In the genomic region with DNA sequence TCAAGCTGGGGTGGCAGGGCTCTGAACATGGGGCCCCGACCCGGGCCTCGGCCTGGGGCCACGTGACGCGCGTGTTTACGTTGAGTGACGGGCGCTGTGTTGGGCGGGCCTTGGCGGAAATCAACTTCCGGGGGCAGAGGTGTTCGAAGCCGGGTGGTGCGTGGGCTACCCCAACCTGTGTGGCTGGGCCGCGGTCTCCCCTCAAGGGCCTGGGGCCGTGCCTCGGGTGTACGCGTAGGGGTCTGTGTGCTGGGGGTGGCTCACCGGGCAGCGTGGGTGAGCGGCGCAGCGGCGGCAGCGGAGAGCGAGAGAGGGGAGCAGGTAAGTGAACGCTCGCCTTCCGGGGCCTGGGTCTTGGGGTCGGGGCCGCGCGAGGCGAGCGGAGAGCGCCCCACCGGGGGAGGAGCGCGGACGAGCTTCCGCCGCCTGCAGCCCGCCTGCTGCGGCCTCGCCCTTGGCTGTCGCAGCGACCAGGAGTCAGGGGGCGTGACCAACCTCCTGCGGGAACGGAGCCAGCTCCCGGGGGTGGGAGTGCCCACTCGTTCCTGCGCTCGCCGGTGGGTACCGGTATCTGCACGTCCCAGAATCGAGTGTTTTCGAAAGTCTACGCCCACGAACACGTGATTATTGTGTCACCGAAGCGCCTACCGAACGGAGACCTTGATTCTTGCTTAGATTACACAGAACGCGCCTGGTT, we compare ENCODE assay signal across 8 cellular contexts. TPM values are rescaled to one million over a fixed set of nuclear protein-coding genes. Genes with fewer than 3 reads are reported as not detected.
A peak's percentile ranks its signal among the peaks of the same experiment; 100 is the strongest.
DNase-seq lines count a peak whose midpoint lies in the region; ATAC-seq and TF ChIP-seq lines count a peak whose summit lies in the region.

Gene CCDC91 (plus strand): TSS at position 136 of the 697 bp plus-strand sequence. CDS start 66,760 bp downstream, outside the sequence.

- DNase-seq in DMS79 (lab: John Stamatoyannopoulos, UW), result peak; percentile 64
- DNase-seq in RKO (ENCODE audit: low spot score), result peak; percentile 93
- DNase-seq in activated T-helper 1 cell treated with Interleukin-2 at 50 U/mL for 16 hours (ENCODE audit: low read depth), result peak; percentile 80
- DNase-seq in fibroblast of gingiva (ENCODE audit: low read depth), result peak; percentile 74
- DNase-seq in naive thymus-derived CD4-positive, alpha-beta T cell, result peak; percentile 83 to 95 (median 90)
- peak; percentile 85 to 96 (median 90) for DNase-seq in stimulated activated naive CD4-positive, alpha-beta T cell (lab: John Stamatoyannopoulos, UW)

- no peak for TF ChIP-seq EP300 in Ishikawa (IDR thresholded peaks at IDR 0.05; ENCODE audit: borderline replicate concordance)

- peak within 1 kb of the TSS; percentile 88 to 98 (median 96) for H3K4me3 Mint-ChIP-seq in naive thymus-derived CD4-positive, alpha-beta T cell

- H3K36me3 ChIP-seq in naive thymus-derived CD4-positive, alpha-beta T cell (ENCODE audit: control insufficient read depth in 2 of 3, insufficient read depth in 3 of 3, low read length in 3 of 3), result no peaks in the 10 kb centered on the region

- TF ChIP-seq RAD21 in Ishikawa (IDR thresholded peaks at IDR 0.05; ENCODE audit: low read depth), result no peak

- peaks cover 27 to 78% (median 68%) of the 10 kb centered on the region in 7 donors for H3K4me1 Mint-ChIP-seq in naive thymus-derived CD4-positive, alpha-beta T cell

- intact Hi-C loops in naive thymus-derived CD4-positive, alpha-beta T cell (cut with micrococcal nuclease), result loop anchor here (1.0 to 5.0 kb wide), 17 partner anchors 32 to 1357 kb away; partner anchors contain the start of genes MRPS35 (in 2 of the 2), PPFIBP1 (in 2 of the 2), ERGIC2 (in 1 of the 2) and FGFR1OP2 (in 1 of the 2)

- H3K9me3 Mint-ChIP-seq in naive thymus-derived CD4-positive, alpha-beta T cell, result peaks cover 0 to 15% (median 4%) of the 10 kb centered on the region in 11 donors

- CTCF ChIA-PET in naive thymus-derived CD4-positive, alpha-beta T cell (lab: Charles Lee), result interaction anchor here (1.6 kb wide), 1 partner anchor 58 kb away, joined by 4 read pairs; no protein-coding TSS in a partner anchor

- ATAC-seq in GM21619 (IDR thresholded peaks at IDR 0.05; ENCODE audit: unreplicated experiment), result peak; percentile 90
- ATAC-seq in naive thymus-derived CD4-positive, alpha-beta T cell, result peak; percentile 90

- POLR2A ChIA-PET in naive thymus-derived CD4-positive, alpha-beta T cell (lab: Charles Lee), result interaction anchor here (0.5 to 3.2 kb wide), 12 partner anchors 9 to 1358 kb away, joined by 3 to 18 read pairs (median 5); partner anchors contain the start of genes ERGIC2 and ITPR2

- H3K4me3 ChIP-seq in naive thymus-derived CD4-positive, alpha-beta T cell (ENCODE audit: low read length), result peak within 1 kb of the TSS; percentile 80

- peak within 1 kb of the TSS; percentile 98 for H3K27ac ChIP-seq in naive thymus-derived CD4-positive, alpha-beta T cell (ENCODE audit: low read depth, low read length)

- H3K27me3 ChIP-seq in naive thymus-derived CD4-positive, alpha-beta T cell (ENCODE audit: control insufficient read depth in 2 of 2, insufficient read depth in 2 of 2, low read length in 2 of 2), result no peaks in the 10 kb centered on the region

- H3K27ac Mint-ChIP-seq in naive thymus-derived CD4-positive, alpha-beta T cell, result peak within 1 kb of the TSS; percentile 98 to 100 (median 99)

- H3K36me3 Mint-ChIP-seq in naive thymus-derived CD4-positive, alpha-beta T cell, result peaks cover 8 to 37% (median 27%) of the 10 kb centered on the region in 5 donors

- H3K9me3 ChIP-seq in naive thymus-derived CD4-positive, alpha-beta T cell (ENCODE audit: control insufficient read depth in 2 of 3, low read length in 3 of 3), result no peaks in the 10 kb centered on the region

- H3K4me1 ChIP-seq in naive thymus-derived CD4-positive, alpha-beta T cell (ENCODE audit: control insufficient read depth in 2 of 2, insufficient read depth in 2 of 2, low read length in 2 of 2), result peaks cover 19 to 25% of the 10 kb centered on the region in 2 donors

- no peaks in the 10 kb centered on the region for H3K27me3 Mint-ChIP-seq in naive thymus-derived CD4-positive, alpha-beta T cell

TF ChIP-seq in Ishikawa, 13 proteins besides CTCF, POLR2A, EP300 and RAD21:
- peak; percentile 97 for TF ChIP-seq MAX (IDR thresholded peaks at IDR 0.05)
- TF ChIP-seq NFIC (IDR thresholded peaks at IDR 0.05), result peak; percentile 63; the same call in 1 of the 2 replicates
- peak; percentile 98 for TF ChIP-seq ZBTB7A (IDR thresholded peaks at IDR 0.05; ENCODE audit: low read depth)
- TF ChIP-seq TEAD4 (IDR thresholded peaks at IDR 0.05), result no peak; the same call in 1 of the 2 replicates
- peak; percentile 66 for TF ChIP-seq EGR1 (IDR thresholded peaks at IDR 0.05)
- peak; percentile 77 for TF ChIP-seq CREB1 (IDR thresholded peaks at IDR 0.05; ENCODE audit: low read depth)
- peak; percentile 83 for TF ChIP-seq TAF1 (IDR thresholded peaks at IDR 0.05; ENCODE audit: low read depth)
- TF ChIP-seq TCF12 (IDR thresholded peaks at IDR 0.05; ENCODE audit: low read depth), result peak; percentile 73
- peak; percentile 99 for TF ChIP-seq USF1 (IDR thresholded peaks at IDR 0.05)
- TF ChIP-seq YY1 (IDR thresholded peaks at IDR 0.05; ENCODE audit: low read depth), result no peak

RNA-seq across cellular contexts. Expression of gene CCDC91, which starts in this region (rescaled TPM):
- 100 to 1,000 TPM in 1 of 5 experiments, 10 to 100 TPM in 4; 20.2 to 105 (median 70.4) TPM for total RNA-seq in naive thymus-derived CD4-positive, alpha-beta T cell
- polyA plus RNA-seq in naive thymus-derived CD4-positive, alpha-beta T cell, result 10 to 100 TPM; 78.0 to 83.1 TPM

Comparison
In these comparisons a context has a peak if more than half of its experiments do, and no peak if none do; other contexts are left out.
1. Peak in every context shown above with its lines: DNase-seq, ATAC-seq, H3K4me3 ChIP-seq and H3K27ac ChIP-seq.